8 cellular contexts compared by ENCODE assay signal in the genomic region with DNA sequence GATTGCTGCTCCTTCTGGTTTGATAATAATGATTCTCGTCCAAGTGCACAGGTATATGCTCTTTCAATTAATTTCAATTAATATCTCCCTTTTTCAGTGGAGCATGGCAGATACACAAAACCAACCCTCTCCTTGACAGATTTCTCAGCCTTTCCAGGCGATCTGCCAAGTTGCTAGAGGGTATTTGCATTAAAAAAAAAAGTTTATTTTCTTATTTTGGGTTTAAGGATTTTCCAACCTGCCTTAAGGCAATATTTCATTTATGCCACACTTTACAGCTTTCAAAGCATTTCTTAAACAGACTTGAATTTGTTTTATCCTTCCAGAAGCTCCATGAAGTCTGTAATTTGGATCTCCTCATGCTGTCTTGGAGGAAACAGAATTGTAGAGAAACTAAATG. TPM values are rescaled to one million over a fixed set of nuclear protein-coding genes. Genes with fewer than 3 reads are reported as not detected.
DNase-seq lines count a peak whose midpoint lies in the region; TF ChIP-seq lines count a peak whose summit lies in the region.

No MANE protein-coding gene starts in this region.

- CTCF ChIA-PET in MCF 10A (lab: Yijun Ruan, JAX), result interaction anchor here (0.7 to 0.8 kb wide), 2 partner anchors 55 to 57 kb away, joined by 3 to 9 read pairs; a partner anchor contains a TSS

- peak overlapping the region; percentile 19 to 99 (median 95); a peak in 21 of 22 replicates for H3K27ac ChIP-seq in BLaER1 treated with 17β-estradiol and CSF1 and Interleukin-3, amounts not matched to agents 10 nM and 100 nM

- no peaks in the 10 kb centered on the region for H3K27me3 ChIP-seq in BLaER1 treated with 17β-estradiol and CSF1 and Interleukin-3, amounts not matched to agents 10 nM and 100 nM
- no peaks in the 10 kb centered on the region for H3K27me3 ChIP-seq in mononuclear cell (ENCODE audit: insufficient read depth, low read length)

- no peak for DNase-seq in Jurkat, Clone E6-1 (ENCODE audit: low read depth, low spot score)
- DNase-seq in MCF 10A (ENCODE audit: unreplicated experiment), result peak; percentile 84
- no peak for DNase-seq in mesenteric fat pad (ENCODE audit: low spot score)
- DNase-seq in GM13976 (ENCODE audit: low spot score), result no peak
- no peak for DNase-seq in NCI-H2107 (lab: John Stamatoyannopoulos, UW)
- DNase-seq in NCI-H1694 treated with DMSO at 0.1 percent for 48 hours (lab: John Stamatoyannopoulos, UW), result no peak

- H3K27me3 Mint-ChIP-seq in MCF 10A (ENCODE audit: insufficient read depth, unreplicated experiment), result no peaks in the 10 kb centered on the region

- peak overlapping the region; percentile 81 for H3K4me3 Mint-ChIP-seq in MCF 10A (ENCODE audit: unreplicated experiment)

- POLR2A ChIA-PET in MCF 10A (lab: Yijun Ruan, JAX), result interaction anchor here (0.7 to 4.1 kb wide), 11 partner anchors 10 to 213 kb away, joined by 3 to 39 read pairs (median 3); a partner anchor contains a TSS

- peak overlapping the region; percentile 81 to 93 (median 91) for H3K9ac ChIP-seq in BLaER1 treated with 17β-estradiol and CSF1 and Interleukin-3, amounts not matched to agents 10 nM and 100 nM

- H4K20me1 ChIP-seq in BLaER1 treated with 17β-estradiol and CSF1 and Interleukin-3, amounts not matched to agents 10 nM and 100 nM, result peaks cover 0 to 20% (median 4%) of the 10 kb centered on the region in 11 experiments; a peak in 8 of 22 replicates

- H3K4me1 Mint-ChIP-seq in MCF 10A (ENCODE audit: insufficient read depth, unreplicated experiment), result peaks cover 39% of the 10 kb centered on the region

- peak overlapping the region; percentile 60 to 79 (median 70) for H3K4me3 ChIP-seq in BLaER1 treated with 17β-estradiol and CSF1 and Interleukin-3, amounts not matched to agents 10 nM and 100 nM
- H3K4me3 ChIP-seq in Jurkat, Clone E6-1 (ENCODE audit: low read length), result peak overlapping the region; percentile 88
- H3K4me3 ChIP-seq in mononuclear cell (ENCODE audit: low read length), result peak overlapping the region; percentile 62

- peaks cover 23 to 50% (median 38%) of the 10 kb centered on the region in 11 experiments; a peak in 21 of 22 replicates for H3K36me3 ChIP-seq in BLaER1 treated with 17β-estradiol and CSF1 and Interleukin-3, amounts not matched to agents 10 nM and 100 nM

- peaks cover 0 to 16% (median 8%) of the 10 kb centered on the region in 11 experiments; a peak in 9 of 22 replicates for H3K9me3 ChIP-seq in BLaER1 treated with 17β-estradiol and CSF1 and Interleukin-3, amounts not matched to agents 10 nM and 100 nM (replicated peaks in 1 of 11)
- no peaks in the 10 kb centered on the region for H3K9me3 ChIP-seq in mononuclear cell (ENCODE audit: low read depth, low read length)

- BruUV-seq in MCF 10A (replicated peaks; lab: Mats Ljungman, UMichigan), result no TSS peak

- peaks cover 43 to 60% (median 49%) of the 10 kb centered on the region in 10 experiments for H3K4me1 ChIP-seq in BLaER1 treated with 17β-estradiol and CSF1 and Interleukin-3, amounts not matched to agents 10 nM and 100 nM
- H3K4me1 ChIP-seq in mononuclear cell (ENCODE audit: insufficient read depth, low read length), result peaks cover 59% of the 10 kb centered on the region

- no peak for TF ChIP-seq CTCF in MCF 10A (IDR thresholded peaks at IDR 0.05; ENCODE audit: unreplicated experiment)
- no peak for TF ChIP-seq CTCF in GM13976 (IDR thresholded peaks at IDR 0.05; ENCODE audit: borderline replicate concordance, control extremely low read depth, extremely low read depth, insufficient read depth, missing control alignments)

- peak overlapping the region; percentile 61 for H3K27ac Mint-ChIP-seq in MCF 10A (ENCODE audit: low read depth, unreplicated experiment)

- H3K36me3 Mint-ChIP-seq in MCF 10A (ENCODE audit: insufficient read depth, unreplicated experiment), result peaks cover 17% of the 10 kb centered on the region

- intact Hi-C loops in MCF 10A (cut with micrococcal nuclease), result no loop called here

- in situ Hi-C loops in GM13976 (cut with MboI; ENCODE audit: low sequenced_read_pairs, unreplicated experiment), result no loop called here

- H3K9me3 Mint-ChIP-seq in MCF 10A (ENCODE audit: unreplicated experiment), result no peaks in the 10 kb centered on the region

- peak overlapping the region; percentile 86 to 99 (median 92) for H3K4me2 ChIP-seq in BLaER1 treated with 17β-estradiol and CSF1 and Interleukin-3, amounts not matched to agents 10 nM and 100 nM

RNA-seq across cellular contexts. Expression of a gene that starts 2.1 kb away (rescaled TPM):
- polyA plus RNA-seq in Jurkat, Clone E6-1 (2012; ENCODE audit: insufficient read depth, insufficient read length), result 38.9 TPM
- total RNA-seq in MCF 10A (2022), result 11.3 and 11.7 TPM in 2 replicates
- 23.2 TPM for total RNA-seq in mononuclear cell
- total RNA-seq in mesenteric fat pad, result 41.1 TPM

RNA-seq across cellular contexts. Expression of a gene that starts 55.5 kb away (rescaled TPM):
- 4.4 TPM for polyA plus RNA-seq in Jurkat, Clone E6-1 (2012; ENCODE audit: insufficient read depth, insufficient read length)
- total RNA-seq in MCF 10A (2022) (1.3 and 2.2 TPM in 2 replicates), mononuclear cell (12.5 TPM), mesenteric fat pad (3.2 TPM)
